Comparison of ENCODE assay signal across 9 cellular contexts in the genomic region with DNA sequence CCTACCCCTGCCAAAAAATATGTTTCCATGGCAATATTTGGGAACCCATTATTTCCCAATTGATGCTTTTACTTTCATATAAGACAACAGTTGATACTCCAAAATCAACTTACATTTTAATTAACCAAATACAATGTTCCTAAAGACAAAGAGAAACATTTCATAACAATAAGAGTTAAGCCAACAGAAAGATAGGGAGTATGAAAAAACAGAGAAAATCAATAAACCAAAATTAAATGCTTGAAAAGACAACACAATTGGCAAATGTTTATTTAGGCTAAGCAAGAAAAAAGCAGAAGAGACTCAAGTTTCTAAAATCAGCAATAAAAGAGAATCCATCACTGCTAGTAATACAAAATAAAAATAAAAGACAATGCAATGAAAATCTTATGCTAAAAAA.
"Had no signal": no experiment of that assay in that cellular context is flagged by ENCODE, and none has a peak within 500 bp of the region (broad histone marks: within the 10 kb centered on the region; RNA-seq: fewer than 3 reads in every experiment).

No MANE protein-coding gene starts in this region.

- H3K36me3 ChIP-seq: HAP-1 had no signal

- DNase-seq: GM23248, GOT3, H7, HFFc6, IMR-90, KG1 had no signal

- H3K9ac ChIP-seq: GM23248 had no signal

- H3K9me3 Mint-ChIP-seq: HFFc6 had no signal

- H3K4me3 Mint-ChIP-seq: HFFc6 had no signal

- H3K27ac ChIP-seq: GM23248 had no signal

- H3K27ac Mint-ChIP-seq: HFFc6 had no signal

- H2AFZ ChIP-seq: GM23248 had no signal

- H3K4me3 ChIP-seq: GM23248, HAP-1 had no signal

- H3K4me1 ChIP-seq: HAP-1 had no signal

- H3K9me3 ChIP-seq: HAP-1 had no signal

- ATAC-seq: HCT116 had no signal

- FAIRE-seq: HTR-8/SVneo had no signal
